In the genomic region with DNA sequence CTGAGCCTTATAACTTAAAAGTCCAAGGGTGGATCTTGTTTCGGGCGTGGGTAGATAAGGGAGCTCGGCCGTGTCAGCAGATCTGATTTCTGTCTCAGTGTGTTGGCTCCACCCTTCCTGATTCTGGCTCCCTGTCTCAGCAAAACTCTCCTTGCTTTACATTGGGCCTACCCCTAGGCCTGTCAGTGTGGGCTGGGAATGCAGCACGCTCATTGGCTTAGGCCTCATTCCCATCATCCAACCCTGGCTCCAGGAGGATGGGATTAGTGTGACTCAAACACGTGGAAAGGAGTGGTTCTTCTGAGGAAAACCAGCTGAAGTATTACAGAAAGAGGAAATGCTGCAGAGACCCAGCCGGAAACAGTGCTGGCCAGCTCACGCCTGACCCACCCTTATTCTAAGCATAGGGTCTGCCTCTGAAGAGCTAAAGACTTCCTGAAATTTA, we compare ENCODE assay signal across 8 cellular contexts. TPM values are rescaled to one million over a fixed set of nuclear protein-coding genes. Genes with fewer than 3 reads are reported as not detected.
A peak's percentile ranks its signal among the peaks of the same experiment; 100 is the strongest.
DNase-seq lines count a peak whose midpoint lies in the region; ATAC-seq and TF ChIP-seq lines count a peak whose summit lies in the region.

No MANE protein-coding gene starts in this region.

- peak overlapping the region; percentile 71 to 90 for H3K27ac Mint-ChIP-seq in T-cell

- POLR2A ChIA-PET in T-cell (lab: Charles Lee): interaction anchor here in 1 of 2 donors (0.5 kb wide), 1 partner anchor 92 kb away, joined by 3 read pairs; no protein-coding TSS in a partner anchor

- peaks cover 15 to 45% (median 29%) of the 10 kb centered on the region in 3 donors for H3K4me1 Mint-ChIP-seq in T-cell

- peaks cover 0 to 27% (median 6%) of the 10 kb centered on the region in 4 donors for H3K4me1 ChIP-seq in esophagus muscularis mucosa
- peaks cover 16% of the 10 kb centered on the region for H3K4me1 ChIP-seq in muscle layer of colon (ENCODE audit: insufficient read depth, low read length)

- 30% methylated on average over 8 of the region's 8 CpGs for WGBS in esophagus muscularis mucosa

- intact Hi-C loops in esophagus muscularis mucosa (cut with DNase I): no loop called here

- H3K9ac ChIP-seq in muscle layer of colon (ENCODE audit: low read length): peak overlapping the region; percentile 85

- peak overlapping the region; percentile 19 to 42 (median 35) for H3K4me3 Mint-ChIP-seq in T-cell

- no peak for TF ChIP-seq CTCF in esophagus muscularis mucosa (IDR thresholded peaks at IDR 0.05)

- no peaks in the 10 kb centered on the region for H3K36me3 Mint-ChIP-seq in T-cell

- peak overlapping the region; percentile 2 to 53 (median 38) for H3K4me3 ChIP-seq in esophagus muscularis mucosa
- H3K4me3 ChIP-seq in muscle layer of colon (ENCODE audit: low read depth in 1 of 2, low read length in 2 of 2): peak overlapping the region; percentile 23 to 60

- no peak for TF ChIP-seq POLR2A in esophagus muscularis mucosa (IDR thresholded peaks at IDR 0.05; ENCODE audit: low read depth)

- CTCF ChIA-PET in T-cell (lab: Charles Lee): interaction anchor here in 1 of 2 donors (0.9 kb wide), 1 partner anchor 24 kb away, joined by 3 read pairs; no protein-coding TSS in a partner anchor

- no peak for TF ChIP-seq EP300 in esophagus muscularis mucosa (IDR thresholded peaks at IDR 0.05)

- DNase-seq in AG08396 (ENCODE audit: low spot score): peak; percentile 88
- DNase-seq in T-cell: peak in 18 of 34 experiments; percentile 2 to 50 (median 6)
- peak; percentile 96 for DNase-seq in esophagus muscularis mucosa (ENCODE audit: extremely low spot score)
- no peak for DNase-seq in NCI-H2196 (lab: John Stamatoyannopoulos, UW; ENCODE audit: unreplicated experiment)
- DNase-seq in NCI-H1417 treated with DMSO at 0.1 percent for 48 hours (lab: John Stamatoyannopoulos, UW): no peak

- H3K27me3 Mint-ChIP-seq in T-cell: peaks cover 0 to 8% of the 10 kb centered on the region in 2 donors

- H3K27me3 ChIP-seq in esophagus muscularis mucosa (no peaks in the 10 kb centered on the region), muscle layer of colon (ENCODE audit: control insufficient read depth in 1 of 2, insufficient read depth in 2 of 2, low read length in 2 of 2) (no peaks in the 10 kb centered on the region)

- peak overlapping the region; percentile 36 to 84 (median 70) for H3K27ac ChIP-seq in esophagus muscularis mucosa (replicated peaks in 1 of 4)
- H3K27ac ChIP-seq in muscle layer of colon (ENCODE audit: low read depth, low read length): peak overlapping the region; percentile 76

- peak; percentile 69 for ATAC-seq in GM19025 (IDR thresholded peaks at IDR 0.05; ENCODE audit: low read depth, unreplicated experiment)
- peak; percentile 78 for ATAC-seq in HG03354 (IDR thresholded peaks at IDR 0.05; ENCODE audit: poor library complexity, severe bottlenecking, unreplicated experiment)
- peak; percentile 48 to 88 (median 68) for ATAC-seq in T-cell (replicated peaks in 1 of 4)

- H3K9me3 Mint-ChIP-seq in T-cell: no peaks in the 10 kb centered on the region

- H3K36me3 ChIP-seq in esophagus muscularis mucosa: no peaks in the 10 kb centered on the region
- no peaks in the 10 kb centered on the region for H3K36me3 ChIP-seq in muscle layer of colon (ENCODE audit: insufficient read depth, low read length)

- H3K9me3 ChIP-seq in esophagus muscularis mucosa (no peaks in the 10 kb centered on the region), muscle layer of colon (ENCODE audit: low read length) (no peaks in the 10 kb centered on the region)

RNA-seq across cellular contexts. Expression of gene ZFAND5, which starts 59.9 kb away (rescaled TPM):
- total RNA-seq in T-cell (100 to 1,000 TPM; 112 to 275 (median 118) TPM), esophagus muscularis mucosa (100 to 1,000 TPM; 176 to 303 (median 225) TPM)

Comparison
In these comparisons a context has a peak if more than half of its experiments do, and no peak if none do; other contexts are left out.
1. DNase-seq: peak in AG08396 (single experiment), T-cell (18 of 34) and esophagus muscularis mucosa (single experiment); none in NCI-H2196 (single experiment) and NCI-H1417 treated with DMSO at 0.1 percent for 48 hours (single experiment).
2. Peak in every context shown above with its lines, with median percentiles within 50 percentile points of each other: ATAC-seq.